Comparison of ENCODE assay signal across 21 cellular contexts in genomic region chr4:62070291-62070852, GRCh38.
"Had no signal": no experiment of that assay in that cellular context is flagged by ENCODE, and none has a peak within 500 bp of the region (broad histone marks: within the 10 kb centered on the region; RNA-seq: fewer than 3 reads in every experiment).

No MANE protein-coding gene starts in this region.

- DNase-seq: activated CD4-positive, alpha-beta memory T cell treated with anti-CD3 and anti-CD28 coated beads, Interleukin-2, amount 10 ng/mL, durations not matched to agents 7 days and 5 days; activated CD4-positive, alpha-beta T cell treated with anti-CD3 and anti-CD28 coated beads for 48 hours; activated CD4-positive, CD25-positive, alpha-beta regulatory T cell; activated CD8-positive, alpha-beta memory T cell treated with anti-CD3 and anti-CD28 coated beads, Interleukin-2, amount 10 ng/mL, durations not matched to agents 7 days and 5 days; activated naive CD4-positive, alpha-beta T cell treated with Interleukin-2 at 50 U/mL for 16 hours; activated naive CD8-positive, alpha-beta T cell treated with anti-CD3 and anti-CD28 coated beads, Interleukin-2, amount 10 ng/mL, durations not matched to agents 7 days and 5 days; activated T-cell treated with anti-CD3 and anti-CD28 coated beads, Interleukin-2, amount 50 U/mL, for 1 hour; effector memory CD8-positive, alpha-beta T cell; foreskin fibroblast; kidney glomerular epithelial cell; left ventricle myocardium superior; stimulated activated CD4-positive, alpha-beta T cell treated with anti-CD3 and anti-CD28 coated beads, Interleukin-12 subunit alpha, Interleukin-12 subunit beta, amount 100 ng/mL, for 4 hours; stimulated activated CD4-positive, alpha-beta T cell treated with anti-CD3 and anti-CD28 coated beads, Interleukin-1b, Interleukin-23, amount 100 ng/mL, for 48 hours; stimulated activated CD8-positive, alpha-beta memory T cell treated with anti-CD3 and anti-CD28 coated beads, Interleukin-4, amount 100 ng/mL, for 48 hours; stimulated activated naive CD4-positive, alpha-beta T cell treated with Interleukin-2 at 50 U/mL for 16 hours; T-helper 2 cell; thyroid gland had no signal

- H3K4me3 Mint-ChIP-seq: activated CD4-positive, alpha-beta memory T cell treated with anti-CD3 and anti-CD28 coated beads, Interleukin-2, amount 10 ng/mL, durations not matched to agents 7 days and 5 days; activated CD8-positive, alpha-beta memory T cell treated with anti-CD3 and anti-CD28 coated beads, Interleukin-2, amount 10 ng/mL, durations not matched to agents 7 days and 5 days; activated naive CD8-positive, alpha-beta T cell treated with anti-CD3 and anti-CD28 coated beads, Interleukin-2, amount 10 ng/mL, durations not matched to agents 7 days and 5 days; activated T-helper 17 cell treated with anti-CD3 and anti-CD28 coated beads, Interleukin-2, amount 50 U/mL, for 72 hours; effector memory CD8-positive, alpha-beta T cell had no signal

- H3K9me3 Mint-ChIP-seq: activated T-helper 17 cell treated with anti-CD3 and anti-CD28 coated beads, Interleukin-2, amount 50 U/mL, for 72 hours had no signal

- H2AFZ ChIP-seq: hepatocyte had no signal

- H3K27ac Mint-ChIP-seq: activated CD4-positive, alpha-beta memory T cell treated with anti-CD3 and anti-CD28 coated beads, Interleukin-2, amount 10 ng/mL, durations not matched to agents 7 days and 5 days; activated CD8-positive, alpha-beta memory T cell treated with anti-CD3 and anti-CD28 coated beads, Interleukin-2, amount 10 ng/mL, durations not matched to agents 7 days and 5 days; activated naive CD8-positive, alpha-beta T cell treated with anti-CD3 and anti-CD28 coated beads, Interleukin-2, amount 10 ng/mL, durations not matched to agents 7 days and 5 days; activated T-helper 17 cell treated with anti-CD3 and anti-CD28 coated beads, Interleukin-2, amount 50 U/mL, for 72 hours; effector memory CD8-positive, alpha-beta T cell; progenitor cell of endocrine pancreas had no signal

- H3K4me1 Mint-ChIP-seq: activated CD4-positive, alpha-beta memory T cell treated with anti-CD3 and anti-CD28 coated beads, Interleukin-2, amount 10 ng/mL, durations not matched to agents 7 days and 5 days; activated CD8-positive, alpha-beta memory T cell treated with anti-CD3 and anti-CD28 coated beads, Interleukin-2, amount 10 ng/mL, durations not matched to agents 7 days and 5 days; activated naive CD8-positive, alpha-beta T cell treated with anti-CD3 and anti-CD28 coated beads, Interleukin-2, amount 10 ng/mL, durations not matched to agents 7 days and 5 days; activated T-helper 17 cell treated with anti-CD3 and anti-CD28 coated beads, Interleukin-2, amount 50 U/mL, for 72 hours had no signal

- H3K27ac ChIP-seq: cardiac muscle cell, hepatocyte, thyroid gland had no signal

- H3K27me3 Mint-ChIP-seq: activated CD4-positive, alpha-beta memory T cell treated with anti-CD3 and anti-CD28 coated beads, Interleukin-2, amount 10 ng/mL, durations not matched to agents 7 days and 5 days; activated CD8-positive, alpha-beta memory T cell treated with anti-CD3 and anti-CD28 coated beads, Interleukin-2, amount 10 ng/mL, durations not matched to agents 7 days and 5 days; activated naive CD8-positive, alpha-beta T cell treated with anti-CD3 and anti-CD28 coated beads, Interleukin-2, amount 10 ng/mL, durations not matched to agents 7 days and 5 days; activated T-helper 17 cell treated with anti-CD3 and anti-CD28 coated beads, Interleukin-2, amount 50 U/mL, for 72 hours; effector memory CD8-positive, alpha-beta T cell; progenitor cell of endocrine pancreas had no signal

- H3K4me2 ChIP-seq: hepatocyte had no signal

- H3K4me3 ChIP-seq: cardiac muscle cell, hepatocyte, thyroid gland had no signal

- H3K36me3 Mint-ChIP-seq: activated CD8-positive, alpha-beta memory T cell treated with anti-CD3 and anti-CD28 coated beads, Interleukin-2, amount 10 ng/mL, durations not matched to agents 7 days and 5 days; activated naive CD8-positive, alpha-beta T cell treated with anti-CD3 and anti-CD28 coated beads, Interleukin-2, amount 10 ng/mL, durations not matched to agents 7 days and 5 days had no signal

- H3K36me3 ChIP-seq: cardiac muscle cell, thyroid gland had no signal

- H3K4me1 ChIP-seq: thyroid gland had no signal

- H3K79me2 ChIP-seq: hepatocyte had no signal

- H3K27me3 ChIP-seq: cardiac muscle cell, hepatocyte, thyroid gland had no signal

- ATAC-seq: activated CD8-positive, alpha-beta memory T cell treated with anti-CD3 and anti-CD28 coated beads, Interleukin-2, amount 10 ng/mL, durations not matched to agents 7 days and 5 days; activated T-helper 17 cell treated with anti-CD3 and anti-CD28 coated beads, Interleukin-2, amount 50 U/mL, for 72 hours; effector memory CD8-positive, alpha-beta T cell; left ventricle myocardium superior had no signal
